ENCODE assay signal across 8 cellular contexts in genomic region chr4:7938513-7939376, GRCh38. TPM values are rescaled to one million over a fixed set of nuclear protein-coding genes. Genes with fewer than 3 reads are reported as not detected.
DNase-seq lines count a peak whose midpoint lies in the region; ATAC-seq and TF ChIP-seq lines count a peak whose summit lies in the region.

No MANE protein-coding gene starts in this region.

- H3K27me3 ChIP-seq in heart right ventricle, result peaks cover 0 to 34% (median 0%) of the 10 kb centered on the region in 7 donors
- H3K27me3 ChIP-seq in prostate gland (replicated peaks; ENCODE audit: insufficient read depth), result no peaks in the 10 kb centered on the region

- no peaks in the 10 kb centered on the region for H3K36me3 Mint-ChIP-seq in activated naive CD4-positive, alpha-beta T cell treated with anti-CD3 and anti-CD28 coated beads, Interleukin-2, amount 50 U/mL, for 24 hours

- H3K4me3 Mint-ChIP-seq in activated naive CD4-positive, alpha-beta T cell treated with anti-CD3 and anti-CD28 coated beads, Interleukin-2, amount 50 U/mL, for 24 hours, result peak overlapping the region; percentile 79

- H3K27ac ChIP-seq in heart right ventricle, result peak overlapping the region; percentile 75 to 95 (median 92)
- peak overlapping the region; percentile 85 to 86 for H3K27ac ChIP-seq in prostate gland

- intact Hi-C loops in heart right ventricle (cut with DNase I), result loop anchor here in 4 of 10 donors (2.0 to 10.0 kb wide), 4 partner anchors 46 to 136 kb away; no protein-coding TSS in a partner anchor
- intact Hi-C loops in prostate gland (cut with DNase I), result loop anchor here (5.0 kb wide), 1 partner anchor 49 kb away; no protein-coding TSS in a partner anchor

- TF ChIP-seq POLR2A in prostate gland (IDR thresholded peaks at IDR 0.05), result no peak

- H3K9me3 Mint-ChIP-seq in activated naive CD4-positive, alpha-beta T cell treated with anti-CD3 and anti-CD28 coated beads, Interleukin-2, amount 50 U/mL, for 24 hours, result no peaks in the 10 kb centered on the region

- ATAC-seq in heart right ventricle, result peak; percentile 40 to 66 (median 52)

- WGBS in heart right ventricle, 2 donors, result 1 to 2% methylated on average over 67 to 78 of the region's 78 CpGs
- WGBS in prostate gland, result 1% methylated on average over 59 of the region's 78 CpGs

- H3K27me3 Mint-ChIP-seq in activated naive CD4-positive, alpha-beta T cell treated with anti-CD3 and anti-CD28 coated beads, Interleukin-2, amount 50 U/mL, for 24 hours, result no peaks in the 10 kb centered on the region

- H3K4me1 ChIP-seq in heart right ventricle (peaks cover 0 to 31% (median 19%) of the 10 kb centered on the region in 9 donors), prostate gland (replicated peaks) (no peaks in the 10 kb centered on the region)

- H3K27ac Mint-ChIP-seq in activated naive CD4-positive, alpha-beta T cell treated with anti-CD3 and anti-CD28 coated beads, Interleukin-2, amount 50 U/mL, for 24 hours, result no peak overlapping the region

- H3K4me3 ChIP-seq in heart right ventricle (peak overlapping the region; percentile 77 to 93 (median 86)), prostate gland (peak overlapping the region; percentile 90 to 95)

- H3K4me1 Mint-ChIP-seq in activated naive CD4-positive, alpha-beta T cell treated with anti-CD3 and anti-CD28 coated beads, Interleukin-2, amount 50 U/mL, for 24 hours, result peaks cover 26% of the 10 kb centered on the region

- H3K36me3 ChIP-seq in heart right ventricle, result peaks cover 0 to under 1% (median 0%) of the 10 kb centered on the region in 9 donors
- H3K36me3 ChIP-seq in prostate gland, result no peaks in the 10 kb centered on the region

- H3K9me3 ChIP-seq in heart right ventricle (peaks cover 0 to 7% (median 0%) of the 10 kb centered on the region in 11 donors), prostate gland (no peaks in the 10 kb centered on the region)

- DNase-seq in stimulated activated CD4-positive, alpha-beta T cell treated with anti-CD3 and anti-CD28 coated beads, Interleukin-4, amount 100 ng/mL, for 1 hour, result peak; percentile 15
- no peak for DNase-seq in stimulated activated CD4-positive, alpha-beta T cell treated with anti-CD3 and anti-CD28 coated beads, Interleukin-1b, Interleukin-23, amount 100 ng/mL, for 48 hours
- DNase-seq in heart right ventricle, result peak; percentile 37 to 57
- no peak for DNase-seq in prostate gland (ENCODE audit: low spot score)
- DNase-seq in activated CD4-positive, CD25-positive, alpha-beta regulatory T cell treated with anti-CD3 and anti-CD28 coated beads, Interleukin-2, amount 50 U/mL, for 72 hours, result no peak
- DNase-seq in SKM-1 treated with dmso at 0.1 percent for 144 hours (lab: John Stamatoyannopoulos, UW; ENCODE audit: unreplicated experiment), result no peak
- no peak for DNase-seq in NCI-H345 (lab: John Stamatoyannopoulos, UW)

- peak in 1 of 9 donors; percentile 7 for TF ChIP-seq CTCF in heart right ventricle (IDR thresholded peaks at IDR 0.05)
- no peak for TF ChIP-seq CTCF in prostate gland (IDR thresholded peaks at IDR 0.05)

RNA-seq across cellular contexts. Expression of gene AFAP1, which starts 0.9 kb away (rescaled TPM):
- 1 to 10 TPM; 4.7 to 8.9 (median 6.2) TPM for total RNA-seq in heart right ventricle
- polyA plus RNA-seq in heart right ventricle, result 1 to 10 TPM; 2.9 to 4.3 TPM
- total RNA-seq in prostate gland, result 10 to 100 TPM; 17.5 to 19.8 TPM

Comparison
In these comparisons a context has a peak if more than half of its experiments do, and no peak if none do; other contexts are left out.
1. DNase-seq: peak in stimulated activated CD4-positive, alpha-beta T cell treated with anti-CD3 and anti-CD28 coated beads, Interleukin-4, amount 100 ng/mL, for 1 hour (single experiment) and heart right ventricle (2 of 2); none in stimulated activated CD4-positive, alpha-beta T cell treated with anti-CD3 and anti-CD28 coated beads, Interleukin-1b, Interleukin-23, amount 100 ng/mL, for 48 hours (single experiment), prostate gland (single experiment), activated CD4-positive, CD25-positive, alpha-beta regulatory T cell treated with anti-CD3 and anti-CD28 coated beads, Interleukin-2, amount 50 U/mL, for 72 hours (single experiment), SKM-1 treated with dmso at 0.1 percent for 144 hours (single experiment) and NCI-H345 (single experiment).